Comparison of ENCODE assay signal across 10 cellular contexts in genomic region chr11:71252434-71252781, GRCh38. TPM values are rescaled to one million over a fixed set of nuclear protein-coding genes. Genes with fewer than 3 reads are reported as not detected.
DNase-seq lines count a peak whose midpoint lies in the region; TF ChIP-seq lines count a peak whose summit lies in the region.
"Had no signal": no experiment of that assay in that cellular context is flagged by ENCODE, and none has a peak within 500 bp of the region (broad histone marks: within the 10 kb centered on the region; RNA-seq: fewer than 3 reads in every experiment).

TSS of gene SHANK2 (minus strand) at chr11:71252577. CDS start at chr11:71147326, 105,251 bp downstream.

- intact Hi-C loops in transverse colon (cut with DNase I; ENCODE audit: low total_unique reads): no loop called here

- no peak within 1 kb of the TSS for H4K8ac ChIP-seq in mesendoderm (ENCODE audit: low read depth, low read length)

- no peaks in the 10 kb centered on the region for H3K36me3 Mint-ChIP-seq in activated naive CD4-positive, alpha-beta T cell treated with anti-CD3 and anti-CD28 coated beads, Interleukin-2, amount 10 ng/mL, durations not matched to agents 7 days and 5 days
- H3K36me3 Mint-ChIP-seq: CD4-positive, alpha-beta memory T cell had no signal

- in situ Hi-C loops in transverse colon (cut with MboI; ENCODE audit: low pct_ligation_motif_present in 1 of 4, low pct_unique_long_range_greater_than_20kb in 1 of 4, low sequenced_read_pairs in 3 of 4): no loop called here

- H3K4me3 Mint-ChIP-seq in activated naive CD4-positive, alpha-beta T cell treated with anti-CD3 and anti-CD28 coated beads, Interleukin-2, amount 10 ng/mL, durations not matched to agents 7 days and 5 days: no peak within 1 kb of the TSS

- no peaks in the 10 kb centered on the region for H3K9me3 ChIP-seq in transverse colon
- H3K9me3 ChIP-seq in SJCRH30 (replicated peaks): no peaks in the 10 kb centered on the region

- H3K79me1 ChIP-seq in mesendoderm (ENCODE audit: low read length): no peaks in the 10 kb centered on the region

- WGBS in mesendoderm (ENCODE audit: extremely low coverage, insufficient coverage, low lambda C conversion rate): no CpG with 5 or more reads among the region's 55 CpGs
- WGBS in transverse colon (ENCODE audit: low coverage in 1 of 2), 2 donors: 1% methylated on average over 27 of the region's 55 CpGs; no CpG with 5 or more reads in 1 of the 2 donors

- H3K27ac ChIP-seq in mesendoderm (ENCODE audit: low read depth, low read length) (no peak within 1 kb of the TSS), transverse colon (peak within 1 kb of the TSS; percentile 76 to 88 (median 84)), SJCRH30 (no peak within 1 kb of the TSS)

- H2BK5ac ChIP-seq in mesendoderm (ENCODE audit: low read length): peak within 1 kb of the TSS; percentile 27

- H4K5ac ChIP-seq in mesendoderm (ENCODE audit: low read length): no peak within 1 kb of the TSS

- peak within 1 kb of the TSS; percentile 83 for H3K4ac ChIP-seq in mesendoderm (ENCODE audit: low read depth, low read length)

- H3K4me3 ChIP-seq in choroid plexus epithelial cell (ENCODE audit: low read depth, low read length): peak within 1 kb of the TSS; percentile 39
- H3K4me3 ChIP-seq in mesendoderm (ENCODE audit: low read length): peak within 1 kb of the TSS; percentile 52
- peak within 1 kb of the TSS; percentile 32 to 73 (median 67) for H3K4me3 ChIP-seq in transverse colon
- no peak within 1 kb of the TSS for H3K4me3 ChIP-seq in SJCRH30

- H3K4me1 ChIP-seq in mesendoderm (ENCODE audit: control insufficient read depth, low read depth, low read length): peaks cover 10% of the 10 kb centered on the region
- H3K4me1 ChIP-seq in transverse colon: peaks cover 3 to 24% (median 21%) of the 10 kb centered on the region in 4 donors
- no peaks in the 10 kb centered on the region for H3K4me1 ChIP-seq in SJCRH30

- H3K9ac ChIP-seq in mesendoderm (ENCODE audit: low read length): peak within 1 kb of the TSS; percentile 86

- no peaks in the 10 kb centered on the region for H3K9me3 Mint-ChIP-seq in activated naive CD4-positive, alpha-beta T cell treated with anti-CD3 and anti-CD28 coated beads, Interleukin-2, amount 10 ng/mL, durations not matched to agents 7 days and 5 days

- peak within 1 kb of the TSS; percentile 94 for H3K18ac ChIP-seq in mesendoderm (ENCODE audit: low read length)

- TF ChIP-seq CTCF in choroid plexus epithelial cell (conservative IDR thresholded peaks at IDR 0.05; ENCODE audit: low read depth, low read length) (no peak), transverse colon (IDR thresholded peaks at IDR 0.05) (no peak)

- CTCF ChIA-PET in activated naive CD4-positive, alpha-beta T cell treated with anti-CD3 and anti-CD28 coated beads, Interleukin-2, amount 10 ng/mL, durations not matched to agents 7 days and 5 days (lab: Charles Lee): no interaction called here

- peak within 1 kb of the TSS; percentile 91 for H3K4me2 ChIP-seq in mesendoderm (ENCODE audit: low read length)

- peaks cover 2% of the 10 kb centered on the region for H3K4me1 Mint-ChIP-seq in activated naive CD4-positive, alpha-beta T cell treated with anti-CD3 and anti-CD28 coated beads, Interleukin-2, amount 10 ng/mL, durations not matched to agents 7 days and 5 days

- peak within 1 kb of the TSS; percentile 9 for H3K23ac ChIP-seq in mesendoderm (ENCODE audit: low read length)

- H2AK5ac ChIP-seq in mesendoderm (ENCODE audit: low read length): no peak within 1 kb of the TSS

- peak within 1 kb of the TSS; percentile 79 for H3K56ac ChIP-seq in mesendoderm (ENCODE audit: low read length)

- H3K36me3 ChIP-seq in mesendoderm (ENCODE audit: control insufficient read depth, insufficient read depth, low read length): no peaks in the 10 kb centered on the region
- no peaks in the 10 kb centered on the region for H3K36me3 ChIP-seq in transverse colon
- no peaks in the 10 kb centered on the region for H3K36me3 ChIP-seq in SJCRH30

- H2BK120ac ChIP-seq in mesendoderm (ENCODE audit: low read depth, low read length): peak within 1 kb of the TSS; percentile 76

- no peak for TF ChIP-seq EP300 in transverse colon (IDR thresholded peaks at IDR 0.05; ENCODE audit: low read depth)

- H3K27ac Mint-ChIP-seq in activated naive CD4-positive, alpha-beta T cell treated with anti-CD3 and anti-CD28 coated beads, Interleukin-2, amount 10 ng/mL, durations not matched to agents 7 days and 5 days: no peak within 1 kb of the TSS
- H3K27ac Mint-ChIP-seq: CD4-positive, alpha-beta memory T cell had no signal

- H3K79me2 ChIP-seq in mesendoderm (ENCODE audit: control insufficient read depth, insufficient read depth, low read length): peaks cover 5% of the 10 kb centered on the region

- peak; percentile 53 for DNase-seq in NCI-H345 (lab: John Stamatoyannopoulos, UW)
- DNase-seq in NCI-H345 treated with DMSO at 0.1 percent for 48 hours (lab: John Stamatoyannopoulos, UW; ENCODE audit: unreplicated experiment): no peak
- no peak for DNase-seq in choroid plexus epithelial cell (ENCODE audit: low read depth)
- DNase-seq in mesendoderm: peak; percentile 42
- DNase-seq in transverse colon: peak; percentile 61
- DNase-seq in activated naive CD4-positive, alpha-beta T cell treated with anti-CD3 and anti-CD28 coated beads, Interleukin-2, amount 10 ng/mL, durations not matched to agents 7 days and 5 days: no peak
- DNase-seq in cerebellar nuclear complex (lab: John Stamatoyannopoulos, UW): no peak
- DNase-seq in SJCRH30: no peak
- DNase-seq: CD4-positive, alpha-beta memory T cell; SHP77 treated with DMSO at 0.1 percent for 48 hours had no signal

- no peak for TF ChIP-seq POLR2A in transverse colon (IDR thresholded peaks at IDR 0.05)

- H2BK15ac ChIP-seq in mesendoderm (replicated peaks; ENCODE audit: low read depth): peak within 1 kb of the TSS; percentile 5

- H3K27me3 ChIP-seq in mesendoderm (ENCODE audit: insufficient read depth, low read length, poor library complexity): no peaks in the 10 kb centered on the region
- H3K27me3 ChIP-seq in transverse colon: peaks cover 56% of the 10 kb centered on the region
- H3K27me3 ChIP-seq in SJCRH30: no peaks in the 10 kb centered on the region

- H3K27me3 Mint-ChIP-seq in activated naive CD4-positive, alpha-beta T cell treated with anti-CD3 and anti-CD28 coated beads, Interleukin-2, amount 10 ng/mL, durations not matched to agents 7 days and 5 days: peaks cover 82% of the 10 kb centered on the region

RNA-seq across cellular contexts. Expression of gene SHANK2, which starts in this region (rescaled TPM):
- polyA plus RNA-seq in mesendoderm (2013, experiment 1 of 2): 7.5 TPM
- 7.3 TPM for polyA plus RNA-seq in mesendoderm (2013, experiment 2 of 2)
- total RNA-seq in transverse colon: 10 to 100 TPM; 26.2 to 95.5 (median 45.1) TPM
- 0.02 and 0.15 TPM in 2 replicates for total RNA-seq in SJCRH30 (2014; rRNA removed; shearing (Covaris generic))
- total RNA-seq: CD4-positive, alpha-beta memory T cell had no signal
- polyA plus RNA-seq: CD4-positive, alpha-beta memory T cell had no signal

Comparison
In these comparisons a context has a peak if more than half of its experiments do, and no peak if none do; other contexts are left out.
1. RNA of gene SHANK2 (total RNA-seq): 26.2 to 95.5 TPM in transverse colon; 0.02 to 0.15 TPM in SJCRH30; every median in the first group is over 10 times any median in the second.
2. DNase-seq: peak in NCI-H345 (single experiment), mesendoderm (single experiment) and transverse colon (single experiment); none in NCI-H345 treated with DMSO at 0.1 percent for 48 hours (single experiment), choroid plexus epithelial cell (single experiment), activated naive CD4-positive, alpha-beta T cell treated with anti-CD3 and anti-CD28 coated beads, Interleukin-2, amount 10 ng/mL, durations not matched to agents 7 days and 5 days (single experiment), cerebellar nuclear complex (0 of 2) and SJCRH30 (0 of 2).
3. H3K27ac ChIP-seq: peak in transverse colon (4 of 4); none in mesendoderm (single experiment) and SJCRH30 (single experiment).